29 cellular contexts compared by ENCODE assay signal in the genomic region with DNA sequence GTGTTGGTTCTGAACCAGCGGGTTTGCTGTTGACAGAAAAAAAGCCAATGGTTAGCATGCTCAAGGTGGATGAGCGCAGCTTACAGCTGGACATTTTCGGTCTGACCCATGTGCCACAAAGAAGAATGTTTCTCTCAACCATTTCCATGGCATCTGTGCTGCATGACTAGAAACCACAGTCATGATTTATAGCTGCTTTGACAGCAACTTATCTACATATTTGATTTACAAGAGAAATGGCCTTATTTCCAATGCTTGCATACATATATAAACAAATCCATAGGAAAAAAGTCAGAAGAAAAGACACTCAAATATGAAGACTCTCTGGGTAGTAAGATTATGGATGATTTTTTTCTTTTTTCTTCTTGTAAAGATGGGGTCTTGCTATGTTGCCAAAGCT.
"Had no signal": no experiment of that assay in that cellular context is flagged by ENCODE, and none has a peak within 500 bp of the region (broad histone marks: within the 10 kb centered on the region; RNA-seq: fewer than 3 reads in every experiment).

No MANE protein-coding gene starts in this region.

- FAIRE-seq: frontal cortex had no signal

- H3K27ac Mint-ChIP-seq: activated CD4-positive, alpha-beta memory T cell treated with anti-CD3 and anti-CD28 coated beads for 36 hours; activated CD4-positive, alpha-beta T cell treated with anti-CD3 and anti-CD28 coated beads for 36 hours; activated CD4-positive, alpha-beta T cell treated with anti-CD3 and anti-CD28 coated beads, Interleukin-2, amount 10 ng/mL, durations not matched to agents 24 days and 14 days; activated CD8-positive, alpha-beta memory T cell treated with anti-CD3 and anti-CD28 coated beads, Interleukin-2, amount 10 ng/mL, durations not matched to agents 7 days and 5 days; activated CD8-positive, alpha-beta T cell treated with anti-CD3 and anti-CD28 coated beads, Interleukin-2, amount 10 ng/mL, durations not matched to agents 7 days and 5 days; activated naive CD4-positive, alpha-beta T cell treated with anti-CD3 and anti-CD28 coated beads, Interleukin-2, amount 50 U/mL, for 72 hours; activated naive CD8-positive, alpha-beta T cell treated with anti-CD3 and anti-CD28 coated beads, Interleukin-2, amount 10 ng/mL, durations not matched to agents 7 days and 5 days; activated T-helper 1 cell treated with anti-CD3 and anti-CD28 coated beads, Interleukin-12 subunit alpha, Interleukin-12 subunit beta, Interleukin-2, Interleukin-4 antibody, amounts not matched to agents 30 ng/mL and 10 ng/mL and 1 ng/mL, durations not matched to agents 14 hours and 24 hours and 36 hours; activated T-helper 2 cell treated with anti-CD3 and anti-CD28 coated beads, Interferon-gamma antibody, Interleukin-2, Interleukin-4, amounts not matched to agents 10 μg/mL and 5 μg/mL and 100 μg/mL, durations not matched to agents 14 hours and 24 hours and 36 hours; endodermal cell had no signal

- H3K27me3 Mint-ChIP-seq: activated CD4-positive, alpha-beta memory T cell treated with anti-CD3 and anti-CD28 coated beads for 36 hours; activated CD4-positive, alpha-beta T cell treated with anti-CD3 and anti-CD28 coated beads for 36 hours; activated CD4-positive, alpha-beta T cell treated with anti-CD3 and anti-CD28 coated beads, Interleukin-2, amount 10 ng/mL, durations not matched to agents 24 days and 14 days; activated CD8-positive, alpha-beta memory T cell treated with anti-CD3 and anti-CD28 coated beads, Interleukin-2, amount 10 ng/mL, durations not matched to agents 7 days and 5 days; activated naive CD8-positive, alpha-beta T cell treated with anti-CD3 and anti-CD28 coated beads, Interleukin-2, amount 10 ng/mL, durations not matched to agents 7 days and 5 days had no signal

- H3K4me3 ChIP-seq: body of pancreas, colonic mucosa, heart left ventricle had no signal

- ATAC-seq: activated CD4-positive, alpha-beta T cell treated with anti-CD3 and anti-CD28 coated beads for 36 hours; activated CD8-positive, alpha-beta memory T cell treated with anti-CD3 and anti-CD28 coated beads, Interleukin-2, amount 10 ng/mL, durations not matched to agents 7 days and 5 days; activated CD8-positive, alpha-beta T cell treated with anti-CD3 and anti-CD28 coated beads, Interleukin-2, amount 10 ng/mL, durations not matched to agents 7 days and 5 days; activated naive CD4-positive, alpha-beta T cell treated with anti-CD3 and anti-CD28 coated beads, Interleukin-2, amount 50 U/mL, for 72 hours; body of pancreas; esophagus mucosa; heart left ventricle had no signal

- H3K36me3 ChIP-seq: colonic mucosa had no signal

- H3K9me3 Mint-ChIP-seq: activated CD4-positive, alpha-beta T cell treated with anti-CD3 and anti-CD28 coated beads, Interleukin-2, amount 10 ng/mL, durations not matched to agents 24 days and 14 days; activated naive CD8-positive, alpha-beta T cell treated with anti-CD3 and anti-CD28 coated beads, Interleukin-2, amount 10 ng/mL, durations not matched to agents 7 days and 5 days; activated T-helper 1 cell treated with anti-CD3 and anti-CD28 coated beads, Interleukin-12 subunit alpha, Interleukin-12 subunit beta, Interleukin-2, Interleukin-4 antibody, amounts not matched to agents 30 ng/mL and 10 ng/mL and 1 ng/mL, durations not matched to agents 14 hours and 24 hours and 36 hours had no signal

- H3K27ac ChIP-seq: body of pancreas, colonic mucosa, heart left ventricle had no signal

- DNase-seq: activated CD4-positive, alpha-beta memory T cell treated with anti-CD3 and anti-CD28 coated beads for 36 hours; activated CD4-positive, alpha-beta T cell treated with anti-CD3 and anti-CD28 coated beads for 36 hours; activated CD4-positive, alpha-beta T cell treated with anti-CD3 and anti-CD28 coated beads, Interleukin-2, amount 10 ng/mL, durations not matched to agents 24 days and 14 days; activated CD4-positive, CD25-positive, alpha-beta regulatory T cell; activated CD4-positive, CD25-positive, alpha-beta regulatory T cell treated with anti-CD3 and anti-CD28 coated beads, Interleukin-2, amount 50 U/mL, for 72 hours; activated CD8-positive, alpha-beta memory T cell treated with anti-CD3 and anti-CD28 coated beads, Interleukin-2, amount 10 ng/mL, durations not matched to agents 7 days and 5 days; activated CD8-positive, alpha-beta memory T cell treated with anti-CD3 and anti-CD28 coated beads, Interleukin-2, amount 50 U/mL, for 4 hours; activated CD8-positive, alpha-beta T cell treated with anti-CD3 and anti-CD28 coated beads, Interleukin-2, amount 10 ng/mL, durations not matched to agents 7 days and 5 days; activated effector memory CD4-positive, alpha-beta T cell treated with anti-CD3 and anti-CD28 coated beads, Interleukin-2, amount 50 U/mL, for 16 hours; activated naive CD4-positive, alpha-beta T cell treated with anti-CD3 and anti-CD28 coated beads for 36 hours; activated naive CD8-positive, alpha-beta T cell treated with anti-CD3 and anti-CD28 coated beads, Interleukin-2, amount 10 ng/mL, durations not matched to agents 7 days and 5 days; activated T-cell treated with anti-CD3 and anti-CD28 coated beads, Interleukin-2, amount 50 U/mL, for 1 hour; activated T-cell treated with anti-CD3 and anti-CD28 coated beads, Interleukin-2, amount 50 U/mL, for 48 hours; amniotic stem cell; aorta; body of pancreas; caudate nucleus; colonic mucosa; effector memory CD4-positive, alpha-beta T cell; endodermal cell; foreskin fibroblast; glutamatergic neuron; heart left ventricle; T-helper 2 cell had no signal

- H3K4me1 Mint-ChIP-seq: activated CD4-positive, alpha-beta T cell treated with anti-CD3 and anti-CD28 coated beads, Interleukin-2, amount 10 ng/mL, durations not matched to agents 24 days and 14 days; activated CD8-positive, alpha-beta memory T cell treated with anti-CD3 and anti-CD28 coated beads, Interleukin-2, amount 10 ng/mL, durations not matched to agents 7 days and 5 days; activated naive CD8-positive, alpha-beta T cell treated with anti-CD3 and anti-CD28 coated beads, Interleukin-2, amount 10 ng/mL, durations not matched to agents 7 days and 5 days had no signal

- H3K4me1 ChIP-seq: colonic mucosa, heart left ventricle had no signal

- H3K4me3 Mint-ChIP-seq: activated CD4-positive, alpha-beta memory T cell treated with anti-CD3 and anti-CD28 coated beads for 36 hours; activated CD4-positive, alpha-beta T cell treated with anti-CD3 and anti-CD28 coated beads for 36 hours; activated CD4-positive, alpha-beta T cell treated with anti-CD3 and anti-CD28 coated beads, Interleukin-2, amount 10 ng/mL, durations not matched to agents 24 days and 14 days; activated CD8-positive, alpha-beta memory T cell treated with anti-CD3 and anti-CD28 coated beads, Interleukin-2, amount 10 ng/mL, durations not matched to agents 7 days and 5 days; activated CD8-positive, alpha-beta T cell treated with anti-CD3 and anti-CD28 coated beads, Interleukin-2, amount 10 ng/mL, durations not matched to agents 7 days and 5 days; activated naive CD4-positive, alpha-beta T cell treated with anti-CD3 and anti-CD28 coated beads for 36 hours; activated naive CD8-positive, alpha-beta T cell treated with anti-CD3 and anti-CD28 coated beads, Interleukin-2, amount 10 ng/mL, durations not matched to agents 7 days and 5 days; activated T-helper 1 cell treated with anti-CD3 and anti-CD28 coated beads, Interleukin-12 subunit alpha, Interleukin-12 subunit beta, Interleukin-2, Interleukin-4 antibody, amounts not matched to agents 30 ng/mL and 10 ng/mL and 1 ng/mL, durations not matched to agents 14 hours and 24 hours and 36 hours; endodermal cell had no signal

- H3K27me3 ChIP-seq: body of pancreas, colonic mucosa, heart left ventricle had no signal

- H3K9me3 ChIP-seq: body of pancreas, colonic mucosa had no signal
